Comparison of ENCODE assay signal across 11 cellular contexts in genomic region chr15:67164811-67165652, GRCh38.
DNase-seq lines count a peak whose midpoint lies in the region; ATAC-seq lines count a peak whose summit lies in the region.
"Had no signal": no experiment of that assay in that cellular context is flagged by ENCODE, and none has a peak within 500 bp of the region (broad histone marks: within the 10 kb centered on the region; RNA-seq: fewer than 3 reads in every experiment).

No MANE protein-coding gene starts in this region.

- no peaks in the 10 kb centered on the region for H3K27me3 Mint-ChIP-seq in T-helper 1 cell treated with Interleukin-12 subunit alpha and Interleukin-12 subunit beta and Interleukin-4 antibody, amounts not matched to agents 30 μg/mL and 1 μg/mL, for 36 hours (ENCODE audit: low read depth)
- no peaks in the 10 kb centered on the region for H3K27me3 Mint-ChIP-seq in effector memory CD8-positive, alpha-beta T cell

- DNase-seq in T-helper 1 cell (no peak), left kidney (ENCODE audit: low read depth, low spot score) (peak; percentile 47), stromal cell of bone marrow (ENCODE audit: low read depth) (peak; percentile 89), ureter (ENCODE audit: low spot score) (no peak), NCI-H2081 (lab: John Stamatoyannopoulos, UW) (no peak)
- no peak for DNase-seq in effector memory CD8-positive, alpha-beta T cell
- DNase-seq: activated T-cell treated with anti-CD3 and anti-CD28 coated beads, Interleukin-2, amount 50 U/mL, for 48 hours; effector memory CD4-positive, alpha-beta T cell had no signal

- H3K27ac Mint-ChIP-seq in T-helper 1 cell treated with Interleukin-12 subunit alpha and Interleukin-12 subunit beta and Interleukin-4 antibody, amounts not matched to agents 30 μg/mL and 1 μg/mL, for 36 hours: peak overlapping the region; percentile 26
- peak overlapping the region; percentile 22 to 78 for H3K27ac Mint-ChIP-seq in effector memory CD8-positive, alpha-beta T cell
- H3K27ac Mint-ChIP-seq: T-helper 2 cell treated with Interferon-gamma antibody and Interleukin-4, amounts not matched to agents 5 μg/mL and 100 μg/mL, for 36 hours had no signal

- ATAC-seq in effector memory CD8-positive, alpha-beta T cell (replicated peaks): no peak
- ATAC-seq in GM19328 (IDR thresholded peaks at IDR 0.05; ENCODE audit: unreplicated experiment): no peak

- peaks cover 49% of the 10 kb centered on the region for H3K36me3 Mint-ChIP-seq in T-helper 1 cell treated with Interleukin-12 subunit alpha and Interleukin-12 subunit beta and Interleukin-4 antibody, amounts not matched to agents 30 μg/mL and 1 μg/mL, for 36 hours (ENCODE audit: low read depth)
- H3K36me3 Mint-ChIP-seq in effector memory CD8-positive, alpha-beta T cell (ENCODE audit: insufficient read depth): peaks cover 62% of the 10 kb centered on the region

- H3K9me3 Mint-ChIP-seq in T-helper 1 cell treated with Interleukin-12 subunit alpha and Interleukin-12 subunit beta and Interleukin-4 antibody, amounts not matched to agents 30 μg/mL and 1 μg/mL, for 36 hours: no peaks in the 10 kb centered on the region
- H3K9me3 Mint-ChIP-seq in effector memory CD8-positive, alpha-beta T cell: no peaks in the 10 kb centered on the region
- H3K9me3 Mint-ChIP-seq: T-helper 2 cell treated with Interferon-gamma antibody and Interleukin-4, amounts not matched to agents 5 μg/mL and 100 μg/mL, for 36 hours had no signal

- peaks cover 27% of the 10 kb centered on the region for H3K4me1 Mint-ChIP-seq in T-helper 1 cell treated with Interleukin-12 subunit alpha and Interleukin-12 subunit beta and Interleukin-4 antibody, amounts not matched to agents 30 μg/mL and 1 μg/mL, for 36 hours (ENCODE audit: low read depth)
- peaks cover 30 to 47% of the 10 kb centered on the region in 2 donors for H3K4me1 Mint-ChIP-seq in effector memory CD8-positive, alpha-beta T cell (ENCODE audit: low read depth in 2 of 2)

- H3K4me3 Mint-ChIP-seq in T-helper 1 cell treated with Interleukin-12 subunit alpha and Interleukin-12 subunit beta and Interleukin-4 antibody, amounts not matched to agents 30 μg/mL and 1 μg/mL, for 36 hours: no peak overlapping the region
- no peak overlapping the region for H3K4me3 Mint-ChIP-seq in effector memory CD8-positive, alpha-beta T cell
- H3K4me3 Mint-ChIP-seq: T-helper 2 cell treated with Interferon-gamma antibody and Interleukin-4, amounts not matched to agents 5 μg/mL and 100 μg/mL, for 36 hours had no signal

Comparison
In these comparisons a context has a peak if more than half of its experiments do, and no peak if none do; other contexts are left out.
1. DNase-seq: peak in left kidney (single experiment) and stromal cell of bone marrow (single experiment); none in T-helper 1 cell (0 of 5), effector memory CD8-positive, alpha-beta T cell (0 of 3), ureter (single experiment) and NCI-H2081 (0 of 2).